ENCODE assay signal across 8 cellular contexts in genomic region chr12:25250744-25251730, GRCh38. TPM values are rescaled to one million over a fixed set of nuclear protein-coding genes. Genes with fewer than 3 reads are reported as not detected.
DNase-seq lines count a peak whose midpoint lies in the region; ATAC-seq, FAIRE-seq and TF ChIP-seq lines count a peak whose summit lies in the region.

Gene KRAS (minus strand): TSS chr12:25250929.

- peak within 1 kb of the TSS; percentile 89 for H3K9ac ChIP-seq in astrocyte (ENCODE audit: low read length)
- H3K9ac ChIP-seq in rectal smooth muscle tissue (ENCODE audit: low read length), result peak within 1 kb of the TSS; percentile 85

- ATAC-seq in GM18508 (IDR thresholded peaks at IDR 0.05; ENCODE audit: insufficient read depth, unreplicated experiment) (peak; percentile 40), HG02981 (IDR thresholded peaks at IDR 0.05; ENCODE audit: unreplicated experiment) (peak; percentile 76)

- H3K4me1 Mint-ChIP-seq in astrocyte (ENCODE audit: low read depth, unreplicated experiment), result peaks cover 24% of the 10 kb centered on the region

- FAIRE-seq in astrocyte (lab: Jason Lieb, UNC), result no peak

- peaks cover 40% of the 10 kb centered on the region for H3K79me2 ChIP-seq in astrocyte (ENCODE audit: insufficient read depth, low read length)

- peak within 1 kb of the TSS; percentile 93 for H2AFZ ChIP-seq in astrocyte (ENCODE audit: low read depth, low read length)

- no peak for TF ChIP-seq CTCF in astrocyte (IDR thresholded peaks at IDR 0.05; ENCODE audit: insufficient read depth, low read depth, low read length)
- no peak for TF ChIP-seq CTCF in vagina (IDR thresholded peaks at IDR 0.05)

- H3K27me3 Mint-ChIP-seq in astrocyte (ENCODE audit: low read depth, unreplicated experiment), result no peaks in the 10 kb centered on the region

- H3K4me1 ChIP-seq in astrocyte (ENCODE audit: insufficient read depth, low read length) (peaks cover 7% of the 10 kb centered on the region), rectal smooth muscle tissue (ENCODE audit: control insufficient read depth, insufficient read depth, low read length) (peaks cover 8% of the 10 kb centered on the region), vagina (peaks cover 20% of the 10 kb centered on the region)

- H3K9me3 ChIP-seq in astrocyte (ENCODE audit: insufficient read depth, low read depth, low read length) (no peaks in the 10 kb centered on the region), vagina (no peaks in the 10 kb centered on the region)

- H3K27ac Mint-ChIP-seq in astrocyte (ENCODE audit: unreplicated experiment), result peak within 1 kb of the TSS; percentile 92

- H3K27me3 ChIP-seq in astrocyte (ENCODE audit: insufficient read depth, low read length), result no peaks in the 10 kb centered on the region
- no peaks in the 10 kb centered on the region for H3K27me3 ChIP-seq in rectal smooth muscle tissue (ENCODE audit: control insufficient read depth, insufficient read depth, low read length)
- H3K27me3 ChIP-seq in vagina, result no peaks in the 10 kb centered on the region

- peak in 1 of 2 donors; percentile 75 for TF ChIP-seq POLR2A in vagina (IDR thresholded peaks at IDR 0.05)

- H3K36me3 ChIP-seq in astrocyte (ENCODE audit: insufficient read depth, low read length), result no peaks in the 10 kb centered on the region
- H3K36me3 ChIP-seq in rectal smooth muscle tissue (ENCODE audit: control insufficient read depth, insufficient read depth, low read length), result no peaks in the 10 kb centered on the region
- H3K36me3 ChIP-seq in vagina, result no peaks in the 10 kb centered on the region

- peak within 1 kb of the TSS; percentile 95 for H3K4me2 ChIP-seq in astrocyte (ENCODE audit: low read length)

- H4K20me1 ChIP-seq in astrocyte (ENCODE audit: insufficient read depth, low read length), result peaks cover 23% of the 10 kb centered on the region

- DNase-seq in NCI-H2029 (lab: John Stamatoyannopoulos, UW) (peak; percentile 95), T-helper 22 cell (ENCODE audit: low read depth) (peak; percentile 87), astrocyte (ENCODE audit: low read depth) (peak; percentile 96), hepatic stellate cell (ENCODE audit: low spot score) (peak; percentile 90), vagina (ENCODE audit: extremely low spot score in 2 of 2) (peak in 1 of 2 donors; percentile 95)

- H3K27ac ChIP-seq in astrocyte (ENCODE audit: low read depth, low read length) (peak within 1 kb of the TSS; percentile 65), rectal smooth muscle tissue (ENCODE audit: low read depth, low read length) (peak within 1 kb of the TSS; percentile 89), vagina (peak within 1 kb of the TSS; percentile 93)

- peak within 1 kb of the TSS; percentile 84 for H3K4me3 ChIP-seq in astrocyte (ENCODE audit: insufficient read depth, low read depth, low read length)
- H3K4me3 ChIP-seq in rectal smooth muscle tissue (ENCODE audit: low read length), result peak within 1 kb of the TSS; percentile 92
- peak within 1 kb of the TSS; percentile 85 to 87 for H3K4me3 ChIP-seq in vagina

- intact Hi-C loops in vagina (cut with DNase I), result no loop called here

- peak within 1 kb of the TSS; percentile 95 for H3K4me3 Mint-ChIP-seq in astrocyte (ENCODE audit: unreplicated experiment)

- peaks cover 4% of the 10 kb centered on the region for H3K36me3 Mint-ChIP-seq in astrocyte (ENCODE audit: low read depth, unreplicated experiment)

- no peaks in the 10 kb centered on the region for H3K9me3 Mint-ChIP-seq in astrocyte (ENCODE audit: unreplicated experiment)

RNA-seq across cellular contexts. Expression of gene KRAS, which starts in this region (rescaled TPM):
- total RNA-seq in astrocyte (32.3 and 40.3 TPM in 2 replicates), vagina (9.6 TPM)
